In genomic region chrX:85980286-85980685, GRCh38 we compare ENCODE assay signal across 25 cellular contexts.
A peak's percentile ranks its signal among the peaks of the same experiment; 100 is the strongest.
DNase-seq lines count a peak whose midpoint lies in the region; ATAC-seq, FAIRE-seq and TF ChIP-seq lines count a peak whose summit lies in the region.
"Had no signal": no experiment of that assay in that cellular context is flagged by ENCODE, and none has a peak within 500 bp of the region (broad histone marks: within the 10 kb centered on the region; RNA-seq: fewer than 3 reads in every experiment).

No MANE protein-coding gene starts in this region.

- peaks cover 3% of the 10 kb centered on the region for H3K36me3 Mint-ChIP-seq in astrocyte (ENCODE audit: low read depth, unreplicated experiment)
- peaks cover 22% of the 10 kb centered on the region for H3K36me3 Mint-ChIP-seq in stimulated activated effector memory CD8-positive, alpha-beta T cell treated with anti-CD3 and anti-CD28 coated beads, Interleukin-12 subunit alpha, Interleukin-12 subunit beta, amount 100 ng/mL, for 72 hours

- H3K4me3 ChIP-seq in A549 (no peak overlapping the region), astrocyte (ENCODE audit: insufficient read depth, low read depth, low read length) (no peak overlapping the region)
- H3K4me3 ChIP-seq: BLaER1 had no signal

- H3K4me1 Mint-ChIP-seq in astrocyte (ENCODE audit: low read depth, unreplicated experiment): no peaks in the 10 kb centered on the region
- no peaks in the 10 kb centered on the region for H3K4me1 Mint-ChIP-seq in stimulated activated effector memory CD8-positive, alpha-beta T cell treated with anti-CD3 and anti-CD28 coated beads, Interleukin-12 subunit alpha, Interleukin-12 subunit beta, amount 100 ng/mL, for 72 hours
- H3K4me1 Mint-ChIP-seq: CD14-positive monocyte had no signal

- no peak overlapping the region for H3K9ac ChIP-seq in astrocyte (ENCODE audit: low read length)
- H3K9ac ChIP-seq: BLaER1 had no signal

- H3K9me3 ChIP-seq in A549: no peaks in the 10 kb centered on the region
- H3K9me3 ChIP-seq in astrocyte (ENCODE audit: insufficient read depth, low read depth, low read length): no peaks in the 10 kb centered on the region
- H3K9me3 ChIP-seq: BE2C had no signal

- H3K9me3 Mint-ChIP-seq in astrocyte (ENCODE audit: unreplicated experiment): no peaks in the 10 kb centered on the region
- no peaks in the 10 kb centered on the region for H3K9me3 Mint-ChIP-seq in stimulated activated effector memory CD8-positive, alpha-beta T cell treated with anti-CD3 and anti-CD28 coated beads, Interleukin-12 subunit alpha, Interleukin-12 subunit beta, amount 100 ng/mL, for 72 hours
- H3K9me3 Mint-ChIP-seq: CD4-positive, alpha-beta memory T cell had no signal

- no peak overlapping the region for H2AFZ ChIP-seq in astrocyte (ENCODE audit: low read depth, low read length)

- H3K27me3 Mint-ChIP-seq in astrocyte (ENCODE audit: low read depth, unreplicated experiment): no peaks in the 10 kb centered on the region
- H3K27me3 Mint-ChIP-seq: CD4-positive, alpha-beta memory T cell; CD4-positive, CD25-positive, alpha-beta regulatory T cell; CD8-positive, alpha-beta memory T cell had no signal

- H3K79me2 ChIP-seq in astrocyte (ENCODE audit: insufficient read depth, low read length): peaks cover 2% of the 10 kb centered on the region

- no peak for TF ChIP-seq RAD21 in A549 (conservative IDR thresholded peaks at IDR 0.05 in 1 of 2, IDR thresholded peaks at IDR 0.05 in 1 of 2)

- H3K4me1 ChIP-seq in A549 (no peaks in the 10 kb centered on the region), astrocyte (ENCODE audit: insufficient read depth, low read length) (no peaks in the 10 kb centered on the region)
- H3K4me1 ChIP-seq: BE2C, BLaER1 had no signal

- FAIRE-seq in A549 (lab: Jason Lieb, UNC) (peak; percentile 90), astrocyte (lab: Jason Lieb, UNC) (peak; percentile 80)
- FAIRE-seq: GM18507 had no signal

- no peak overlapping the region for H3K4me3 Mint-ChIP-seq in astrocyte (ENCODE audit: unreplicated experiment)
- H3K4me3 Mint-ChIP-seq in stimulated activated effector memory CD8-positive, alpha-beta T cell treated with anti-CD3 and anti-CD28 coated beads, Interleukin-12 subunit alpha, Interleukin-12 subunit beta, amount 100 ng/mL, for 72 hours: no peak overlapping the region
- H3K4me3 Mint-ChIP-seq: CD14-positive monocyte; CD4-positive, alpha-beta memory T cell; CD4-positive, CD25-positive, alpha-beta regulatory T cell; CD8-positive, alpha-beta memory T cell had no signal

- TF ChIP-seq POLR2A in A549 (IDR thresholded peaks at IDR 0.05; ENCODE audit: low read length): no peak

- H3K36me3 ChIP-seq in astrocyte (ENCODE audit: insufficient read depth, low read length): no peaks in the 10 kb centered on the region
- H3K36me3 ChIP-seq: BE2C, BLaER1 had no signal

- TF ChIP-seq EP300 in A549 (IDR thresholded peaks at IDR 0.05): no peak

- H4K20me1 ChIP-seq in astrocyte (ENCODE audit: insufficient read depth, low read length): no peaks in the 10 kb centered on the region

- POLR2A ChIA-PET in A549 (lab: Yijun Ruan, JAX) (no interaction called here), GM10248 (lab: Yijun Ruan, JAX) (no interaction called here)

- H3K27me3 ChIP-seq in astrocyte (ENCODE audit: insufficient read depth, low read length): no peaks in the 10 kb centered on the region
- H3K27me3 ChIP-seq: BE2C had no signal

- no peak for TF ChIP-seq CTCF in A549 (IDR thresholded peaks at IDR 0.05)
- TF ChIP-seq CTCF in astrocyte (IDR thresholded peaks at IDR 0.05; ENCODE audit: insufficient read depth, low read depth, low read length): no peak
- TF ChIP-seq CTCF in GM10248 (IDR thresholded peaks at IDR 0.05; ENCODE audit: control extremely low read depth, extremely low read depth, low read depth, missing control alignments): no peak

- CTCF ChIA-PET in A549 (lab: Yijun Ruan, JAX) (no interaction called here), GM10248 (lab: Yijun Ruan, JAX) (no interaction called here)

- no peak for ATAC-seq in A549
- ATAC-seq in stimulated activated effector memory CD8-positive, alpha-beta T cell treated with anti-CD3 and anti-CD28 coated beads, Interleukin-12 subunit alpha, Interleukin-12 subunit beta, amount 100 ng/mL, for 72 hours: peak; percentile 56

- DNase-seq in NCI-H82 (lab: John Stamatoyannopoulos, UW) (peak; percentile 8), NCI-H82 treated with DMSO at 0.1 percent for 48 hours (lab: John Stamatoyannopoulos, UW; ENCODE audit: unreplicated experiment) (no peak), A549 (ENCODE audit: low read depth in 1 of 2, low spot score in 1 of 2) (no peak), astrocyte (ENCODE audit: low read depth) (no peak), GM10248 (ENCODE audit: extremely low spot score) (no peak), SW480 (ENCODE audit: low spot score) (no peak)
- no peak for DNase-seq in stimulated activated effector memory CD8-positive, alpha-beta T cell treated with anti-CD3 and anti-CD28 coated beads, Interleukin-12 subunit alpha, Interleukin-12 subunit beta, amount 100 ng/mL, for 72 hours (ENCODE audit: low spot score in 2 of 2)
- DNase-seq: ACHN; BE2C; C1 segment of cervical spinal cord; CD4-positive, alpha-beta memory T cell; CD4-positive, CD25-positive, alpha-beta regulatory T cell; CD8-positive, alpha-beta memory T cell; COR-L47; DMS 273 treated with DMSO at 0.1 percent for 48 hours; DMS153; DMS53; DMS79; DND-41; EL; GDM1 had no signal

- H3K27ac ChIP-seq in A549: no peak overlapping the region
- H3K27ac ChIP-seq in astrocyte (ENCODE audit: low read depth, low read length): no peak overlapping the region
- H3K27ac ChIP-seq: 22Rv1, BLaER1 had no signal

- H3K4me2 ChIP-seq in A549: no peak overlapping the region
- no peak overlapping the region for H3K4me2 ChIP-seq in astrocyte (ENCODE audit: low read length)
- H3K4me2 ChIP-seq: BLaER1 had no signal

- H3K27ac Mint-ChIP-seq in astrocyte (ENCODE audit: unreplicated experiment): no peak overlapping the region
- no peak overlapping the region for H3K27ac Mint-ChIP-seq in stimulated activated effector memory CD8-positive, alpha-beta T cell treated with anti-CD3 and anti-CD28 coated beads, Interleukin-12 subunit alpha, Interleukin-12 subunit beta, amount 100 ng/mL, for 72 hours
- H3K27ac Mint-ChIP-seq: CD14-positive monocyte; CD4-positive, CD25-positive, alpha-beta regulatory T cell; CD8-positive, alpha-beta memory T cell had no signal

- WGBS in A549 (ENCODE audit: missing lambda C conversion rate): 96% methylated on average over 1 of the region's 1 CpG

TF ChIP-seq in A549, 52 proteins besides CTCF, POLR2A, EP300 and RAD21 (continues in another document):
- TF ChIP-seq NR3C1 (IDR thresholded peaks at IDR 0.05) (no peak), HDAC2 (IDR thresholded peaks at IDR 0.05) (no peak), HEYL (CRISPR knock-in tag; IDR thresholded peaks at IDR 0.05) (no peak), CBX8 (IDR thresholded peaks at IDR 0.05) (no peak), BHLHE40 (IDR thresholded peaks at IDR 0.05; ENCODE audit: low read depth, low read length) (no peak), RNF2 (IDR thresholded peaks at IDR 0.05; ENCODE audit: borderline replicate concordance, low read depth) (no peak), TFCP2L1 (CRISPR knock-in tag; IDR thresholded peaks at IDR 0.05) (no peak), REST (IDR thresholded peaks at IDR 0.05) (no peak)
- TF ChIP-seq, protein P1, sequence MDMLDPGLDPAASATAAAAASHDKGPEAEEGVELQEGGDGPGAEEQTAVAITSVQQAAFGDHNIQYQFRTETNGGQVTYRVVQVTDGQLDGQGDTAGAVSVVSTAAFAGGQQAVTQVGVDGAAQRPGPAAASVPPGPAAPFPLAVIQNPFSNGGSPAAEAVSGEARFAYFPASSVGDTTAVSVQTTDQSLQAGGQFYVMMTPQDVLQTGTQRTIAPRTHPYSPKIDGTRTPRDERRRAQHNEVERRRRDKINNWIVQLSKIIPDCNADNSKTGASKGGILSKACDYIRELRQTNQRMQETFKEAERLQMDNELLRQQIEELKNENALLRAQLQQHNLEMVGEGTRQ (IDR thresholded peaks at IDR 0.05): no peak
- TF ChIP-seq, protein P2, sequence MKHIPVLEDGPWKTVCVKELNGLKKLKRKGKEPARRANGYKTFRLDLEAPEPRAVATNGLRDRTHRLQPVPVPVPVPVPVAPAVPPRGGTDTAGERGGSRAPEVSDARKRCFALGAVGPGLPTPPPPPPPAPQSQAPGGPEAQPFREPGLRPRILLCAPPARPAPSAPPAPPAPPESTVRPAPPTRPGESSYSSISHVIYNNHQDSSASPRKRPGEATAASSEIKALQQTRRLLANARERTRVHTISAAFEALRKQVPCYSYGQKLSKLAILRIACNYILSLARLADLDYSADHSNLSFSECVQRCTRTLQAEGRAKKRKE (CRISPR knock-in tag; IDR thresholded peaks at IDR 0.05; ENCODE audit: low read depth): no peak
- TF ChIP-seq, protein P3, sequence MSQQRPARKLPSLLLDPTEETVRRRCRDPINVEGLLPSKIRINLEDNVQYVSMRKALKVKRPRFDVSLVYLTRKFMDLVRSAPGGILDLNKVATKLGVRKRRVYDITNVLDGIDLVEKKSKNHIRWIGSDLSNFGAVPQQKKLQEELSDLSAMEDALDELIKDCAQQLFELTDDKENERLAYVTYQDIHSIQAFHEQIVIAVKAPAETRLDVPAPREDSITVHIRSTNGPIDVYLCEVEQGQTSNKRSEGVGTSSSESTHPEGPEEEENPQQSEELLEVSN (IDR thresholded peaks at IDR 0.05; ENCODE audit: borderline replicate concordance, low read depth): no peak
